Comparison of ENCODE assay signal across 18 cellular contexts in the genomic region with DNA sequence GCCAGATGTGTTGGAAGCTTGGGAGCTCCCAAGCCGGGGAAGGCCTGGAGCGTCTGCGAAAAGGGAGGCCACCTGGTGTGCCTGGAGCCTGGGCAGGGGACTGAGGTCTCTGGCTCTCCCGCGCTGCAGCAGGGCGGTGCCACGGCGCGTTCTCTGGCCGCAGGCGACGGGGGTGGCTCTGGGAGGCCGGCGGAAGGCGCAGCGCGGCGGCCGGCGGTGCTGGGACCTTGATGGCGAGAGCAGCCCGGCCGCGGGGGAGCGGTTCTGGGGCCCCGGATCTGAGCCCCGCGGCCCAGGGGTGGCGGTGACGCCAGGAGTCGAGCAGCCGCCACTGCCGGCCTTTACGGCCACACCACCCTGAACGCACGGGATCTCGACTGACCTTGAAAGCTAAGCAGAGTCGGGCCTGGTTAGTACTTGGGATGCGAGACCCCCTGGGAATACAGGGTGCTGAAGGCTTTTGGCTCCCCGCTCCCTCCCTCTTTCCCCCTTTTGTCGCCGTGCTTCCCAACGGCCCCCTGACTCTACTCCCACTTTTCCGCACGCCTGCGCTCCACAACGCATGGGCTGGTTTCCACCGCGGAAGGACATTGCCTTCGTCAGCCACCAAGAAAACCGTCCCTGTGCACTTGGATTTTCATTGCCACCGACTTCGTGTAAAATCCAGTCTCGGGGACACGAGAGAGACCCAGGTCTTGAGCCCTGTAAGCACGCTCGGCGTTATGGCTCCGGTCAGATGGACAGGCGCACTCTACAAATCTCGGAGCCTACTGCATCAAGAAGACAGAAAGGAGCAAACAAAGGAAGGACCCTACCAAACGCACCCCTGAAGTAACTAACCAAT. TPM values are rescaled to one million over a fixed set of nuclear protein-coding genes. Genes with fewer than 3 reads are reported as not detected.
DNase-seq lines count a peak whose midpoint lies in the region; ATAC-seq lines count a peak whose summit lies in the region.
"Had no signal": no experiment of that assay in that cellular context is flagged by ENCODE, and none has a peak within 500 bp of the region (broad histone marks: within the 10 kb centered on the region; RNA-seq: fewer than 3 reads in every experiment).

No MANE protein-coding gene starts in this region.

- peaks cover 6% of the 10 kb centered on the region for H3K36me3 Mint-ChIP-seq in T-helper 2 cell treated with Interferon-gamma antibody and Interleukin-4, amounts not matched to agents 5 μg/mL and 100 μg/mL, for 36 hours (ENCODE audit: low read depth)

- H2BK5ac ChIP-seq in mesenchymal stem cell (ENCODE audit: low read depth, low read length, poor library complexity, severe bottlenecking), result no peak overlapping the region

- 5% methylated on average over 59 of the region's 62 CpGs for WGBS in mesenchymal stem cell

- no peaks in the 10 kb centered on the region for H3K9me3 Mint-ChIP-seq in T-helper 2 cell treated with Interferon-gamma antibody and Interleukin-4, amounts not matched to agents 5 μg/mL and 100 μg/mL, for 36 hours
- H3K9me3 Mint-ChIP-seq: stimulated activated effector memory CD8-positive, alpha-beta T cell treated with anti-CD3 and anti-CD28 coated beads, Interleukin-12 subunit alpha, Interleukin-12 subunit beta, amount 100 ng/mL, for 72 hours had no signal

- H3K9ac ChIP-seq in mesenchymal stem cell (ENCODE audit: low read length), result no peak overlapping the region
- H3K9ac ChIP-seq in Karpas-422 (ENCODE audit: low read length), result no peak overlapping the region
- H3K9ac ChIP-seq: BLaER1 treated with 17β-estradiol and CSF1 and Interleukin-3, amounts not matched to agents 10 nM and 100 nM; KMS-11 had no signal

- H3K27me3 Mint-ChIP-seq in T-helper 2 cell treated with Interferon-gamma antibody and Interleukin-4, amounts not matched to agents 5 μg/mL and 100 μg/mL, for 36 hours (ENCODE audit: low read depth), result peaks cover 76% of the 10 kb centered on the region

- H3K36me3 ChIP-seq in mesenchymal stem cell (ENCODE audit: control insufficient read depth in 1 of 2, insufficient read depth in 2 of 2, low read depth in 1 of 2, low read length in 2 of 2), result no peaks in the 10 kb centered on the region
- no peaks in the 10 kb centered on the region for H3K36me3 ChIP-seq in Karpas-422 (ENCODE audit: insufficient read depth, low read length)
- H3K36me3 ChIP-seq: BLaER1 treated with 17β-estradiol and CSF1 and Interleukin-3, amounts not matched to agents 10 nM and 100 nM; colonic mucosa; vagina had no signal

- no peak overlapping the region for H2BK120ac ChIP-seq in mesenchymal stem cell (ENCODE audit: low read depth, low read length)

- DNase-seq in stimulated activated CD4-positive, alpha-beta T cell treated with anti-CD3 and anti-CD28 coated beads, Interleukin-15, amount 100 ng/mL, for 24 hours, result peak; percentile 5
- no peak for DNase-seq in stimulated activated CD4-positive, alpha-beta T cell treated with anti-CD3 and anti-CD28 coated beads, Interleukin-1b, Interleukin-23, amount 100 ng/mL, for 48 hours
- DNase-seq in T-helper 2 cell treated with Interferon-gamma antibody and Interleukin-4, amounts not matched to agents 5 μg/mL and 100 μg/mL, for 36 hours (ENCODE audit: low spot score), result no peak
- DNase-seq in iPS-NIHi7 (ENCODE audit: extremely low spot score) (peak; percentile 16), mesenchymal stem cell (no peak), Karpas-422 (no peak), NCI-H146 (lab: John Stamatoyannopoulos, UW) (no peak)
- DNase-seq: colonic mucosa; GOT3; NCI-H524; stimulated activated CD4-positive, alpha-beta T cell treated with anti-CD3 and anti-CD28 coated beads, Interleukin-2, amount 100 ng/mL, for 48 hours had no signal

- H3K4me3 ChIP-seq in mesenchymal stem cell (ENCODE audit: insufficient read depth in 1 of 2, low read depth in 1 of 2, low read length in 2 of 2) (peak overlapping the region in 1 of 2 experiments; percentile 8), Karpas-422 (ENCODE audit: low read length) (no peak overlapping the region)
- H3K4me3 ChIP-seq: BLaER1 treated with 17β-estradiol and CSF1 and Interleukin-3, amounts not matched to agents 10 nM and 100 nM; colonic mucosa; vagina had no signal

- H3K79me1 ChIP-seq in mesenchymal stem cell (replicated peaks; ENCODE audit: low read length, poor library complexity, severe bottlenecking), result no peaks in the 10 kb centered on the region

- H3K27ac Mint-ChIP-seq in T-helper 2 cell treated with Interferon-gamma antibody and Interleukin-4, amounts not matched to agents 5 μg/mL and 100 μg/mL, for 36 hours, result peak overlapping the region; percentile 8
- H3K27ac Mint-ChIP-seq: stimulated activated effector memory CD8-positive, alpha-beta T cell treated with anti-CD3 and anti-CD28 coated beads, Interleukin-12 subunit alpha, Interleukin-12 subunit beta, amount 100 ng/mL, for 72 hours had no signal

- H3K4me3 Mint-ChIP-seq in T-helper 2 cell treated with Interferon-gamma antibody and Interleukin-4, amounts not matched to agents 5 μg/mL and 100 μg/mL, for 36 hours, result no peak overlapping the region
- H3K4me3 Mint-ChIP-seq: stimulated activated effector memory CD8-positive, alpha-beta T cell treated with anti-CD3 and anti-CD28 coated beads, Interleukin-12 subunit alpha, Interleukin-12 subunit beta, amount 100 ng/mL, for 72 hours had no signal

- H3K4me1 Mint-ChIP-seq in T-helper 2 cell treated with Interferon-gamma antibody and Interleukin-4, amounts not matched to agents 5 μg/mL and 100 μg/mL, for 36 hours (ENCODE audit: low read depth), result peaks cover 12% of the 10 kb centered on the region

- H3K18ac ChIP-seq in mesenchymal stem cell (ENCODE audit: low read depth in 1 of 2, low read length in 2 of 2), result no peak overlapping the region

- no peaks in the 10 kb centered on the region for H4K20me1 ChIP-seq in Karpas-422 (ENCODE audit: insufficient read depth, low read depth, low read length)
- H4K20me1 ChIP-seq: BLaER1 treated with 17β-estradiol and CSF1 and Interleukin-3, amounts not matched to agents 10 nM and 100 nM had no signal

- H3K23ac ChIP-seq in mesenchymal stem cell (ENCODE audit: low read length in 2 of 2), result no peak overlapping the region

- no peaks in the 10 kb centered on the region for H3K79me2 ChIP-seq in Karpas-422 (ENCODE audit: low read length)

- H2AFZ ChIP-seq in mesenchymal stem cell (ENCODE audit: low read depth, low read length), result no peak overlapping the region
- no peak overlapping the region for H2AFZ ChIP-seq in Karpas-422 (ENCODE audit: low read length)

- H3K27me3 ChIP-seq in mesenchymal stem cell (ENCODE audit: control insufficient read depth in 1 of 2, insufficient read depth in 1 of 2, low read length in 2 of 2) (peaks cover 59 to 71% of the 10 kb centered on the region in 2 experiments), Karpas-422 (ENCODE audit: low read length) (no peaks in the 10 kb centered on the region)
- H3K27me3 ChIP-seq: BLaER1 treated with 17β-estradiol and CSF1 and Interleukin-3, amounts not matched to agents 10 nM and 100 nM; vagina had no signal

- H3K4me2 ChIP-seq in mesenchymal stem cell (ENCODE audit: low read length, poor library complexity, severe bottlenecking) (no peak overlapping the region), Karpas-422 (ENCODE audit: low read depth, low read length, poor library complexity, severe bottlenecking) (no peak overlapping the region)
- H3K4me2 ChIP-seq: BLaER1 treated with 17β-estradiol and CSF1 and Interleukin-3, amounts not matched to agents 10 nM and 100 nM; KMS-11 had no signal

- no peak overlapping the region for H2BK15ac ChIP-seq in mesenchymal stem cell (ENCODE audit: low read depth, poor library complexity, severe bottlenecking)

- no peak overlapping the region for H4K8ac ChIP-seq in mesenchymal stem cell (ENCODE audit: low read length)

- no peaks in the 10 kb centered on the region for H3K9me2 ChIP-seq in Karpas-422 (replicated peaks; ENCODE audit: insufficient read depth, low read length)

- H3K14ac ChIP-seq in mesenchymal stem cell (ENCODE audit: low read length in 2 of 2), result no peak overlapping the region

- H2BK12ac ChIP-seq in mesenchymal stem cell (ENCODE audit: low read length in 2 of 2), result no peak overlapping the region

- no peak for ATAC-seq in GM21528 (IDR thresholded peaks at IDR 0.05; ENCODE audit: low FRiP score, unreplicated experiment)
- ATAC-seq: stimulated activated effector memory CD8-positive, alpha-beta T cell treated with anti-CD3 and anti-CD28 coated beads, Interleukin-12 subunit alpha, Interleukin-12 subunit beta, amount 100 ng/mL, for 72 hours had no signal

- no peak overlapping the region for H4K91ac ChIP-seq in mesenchymal stem cell (ENCODE audit: low read length)

- H2AK5ac ChIP-seq in mesenchymal stem cell (ENCODE audit: low read length, severe bottlenecking), result no peak overlapping the region

- H3K4ac ChIP-seq in mesenchymal stem cell (ENCODE audit: low read depth in 1 of 2, low read length in 2 of 2), result no peak overlapping the region

- H3K27ac ChIP-seq in mesenchymal stem cell (ENCODE audit: low read length, poor library complexity, severe bottlenecking) (no peak overlapping the region), Karpas-422 (ENCODE audit: low read length) (no peak overlapping the region)
- H3K27ac ChIP-seq: BLaER1 treated with 17β-estradiol and CSF1 and Interleukin-3, amounts not matched to agents 10 nM and 100 nM; colonic mucosa; KMS-11; vagina had no signal

- no peaks in the 10 kb centered on the region for H3K9me3 ChIP-seq in mesenchymal stem cell (ENCODE audit: control insufficient read depth, low read length)
- no peaks in the 10 kb centered on the region; the same call in 1 of the 2 replicates for H3K9me3 ChIP-seq in Karpas-422 (ENCODE audit: low read length)
- H3K9me3 ChIP-seq: colonic mucosa, vagina had no signal

- H3K4me1 ChIP-seq in mesenchymal stem cell (ENCODE audit: control insufficient read depth, insufficient read depth, low read depth, low read length) (peaks cover 26% of the 10 kb centered on the region), Karpas-422 (ENCODE audit: low read length) (no peaks in the 10 kb centered on the region)
- H3K4me1 ChIP-seq: BLaER1 treated with 17β-estradiol and CSF1 and Interleukin-3, amounts not matched to agents 10 nM and 100 nM; colonic mucosa had no signal

RNA-seq across cellular contexts. Expression of a gene that starts 9.5 kb away (rescaled TPM):
- not detected for polyA plus RNA-seq in mesenchymal stem cell (2013, experiment 1 of 2)
- not detected for polyA plus RNA-seq in mesenchymal stem cell (2013, experiment 2 of 2)
- total RNA-seq in Karpas-422 (2014; rRNA removed; shearing (Covaris generic); ENCODE audit: low replicate concordance), result not detected in 2 replicates
- total RNA-seq: colonic mucosa, pulmonary artery endothelial cell, vagina had no signal

RNA-seq across cellular contexts. Expression of a gene that starts 46.7 kb away (rescaled TPM):
- not detected for polyA plus RNA-seq in mesenchymal stem cell (2013, experiment 1 of 2)
- polyA plus RNA-seq in mesenchymal stem cell (2013, experiment 2 of 2), result not detected
- total RNA-seq in Karpas-422 (2014; rRNA removed; shearing (Covaris generic); ENCODE audit: low replicate concordance), result not detected in 2 replicates
- total RNA-seq: activated CD8-positive, alpha-beta memory T cell treated with anti-CD3 and anti-CD28 coated beads for 36 hours; colonic mucosa; pulmonary artery endothelial cell; vagina had no signal

Comparison
In these comparisons a context has a peak if more than half of its experiments do, and no peak if none do; other contexts are left out.
1. DNase-seq: peak in stimulated activated CD4-positive, alpha-beta T cell treated with anti-CD3 and anti-CD28 coated beads, Interleukin-15, amount 100 ng/mL, for 24 hours (single experiment) and iPS-NIHi7 (single experiment); none in stimulated activated CD4-positive, alpha-beta T cell treated with anti-CD3 and anti-CD28 coated beads, Interleukin-1b, Interleukin-23, amount 100 ng/mL, for 48 hours (single experiment), T-helper 2 cell treated with Interferon-gamma antibody and Interleukin-4, amounts not matched to agents 5 μg/mL and 100 μg/mL, for 36 hours (single experiment), mesenchymal stem cell (single experiment), Karpas-422 (single experiment) and NCI-H146 (single experiment).